In the genomic region with DNA sequence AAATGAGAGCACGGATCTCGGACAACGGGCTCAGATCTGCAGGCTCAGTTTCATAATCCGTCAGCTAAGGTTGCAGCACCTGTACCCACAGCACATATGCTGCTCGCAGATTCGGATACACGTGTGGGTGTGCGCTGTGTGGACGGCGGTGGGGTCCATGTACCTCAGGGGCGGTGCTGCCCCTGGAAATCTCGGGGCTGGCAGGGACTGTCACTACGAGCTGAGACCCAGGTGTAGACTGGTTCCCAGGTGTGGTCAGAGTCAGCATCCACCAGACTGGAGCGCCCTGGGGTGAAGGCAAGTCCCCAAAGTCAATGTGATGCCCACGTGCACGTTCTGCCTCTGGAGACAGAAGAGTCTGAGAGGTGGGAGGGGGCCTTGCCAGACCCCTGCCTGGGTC, we compare ENCODE assay signal across 22 cellular contexts.
"Had no signal": no experiment of that assay in that cellular context is flagged by ENCODE, and none has a peak within 500 bp of the region (broad histone marks: within the 10 kb centered on the region; RNA-seq: fewer than 3 reads in every experiment).

No MANE protein-coding gene starts in this region.

- H3K9me3 ChIP-seq: lower lobe of right lung, ovary, right lobe of liver, thyroid gland had no signal

- H3K4me3 Mint-ChIP-seq: naive thymus-derived CD8-positive, alpha-beta T cell; nephron progenitor cell; stimulated activated effector memory CD8-positive, alpha-beta T cell treated with anti-CD3 and anti-CD28 coated beads, Interleukin-12 subunit alpha, Interleukin-12 subunit beta, amount 100 ng/mL, for 72 hours had no signal

- H3K36me3 ChIP-seq: left lung, lower lobe of right lung, ovary, right lobe of liver, stomach, thyroid gland had no signal

- H3K4me1 ChIP-seq: left lung, lower lobe of right lung, right lobe of liver, stomach, thyroid gland had no signal

- H3K27ac ChIP-seq: left lung, lower lobe of right lung, ovary, right lobe of liver, stomach, thyroid gland had no signal

- H3K27me3 ChIP-seq: ovary, right lobe of liver, thyroid gland had no signal

- DNase-seq: cortex of kidney; effector CD4-positive, alpha-beta T cell; hypothalamus; left cardiac atrium; lower lobe of right lung; naive thymus-derived CD8-positive, alpha-beta T cell; nephron progenitor cell; occipital lobe; ovary; retina; small intestine; stimulated activated CD4-positive, alpha-beta T cell treated with anti-CD3 and anti-CD28 coated beads, Interleukin-12 subunit alpha, Interleukin-12 subunit beta, amount 100 ng/mL, for 4 hours; stimulated activated CD4-positive, alpha-beta T cell treated with anti-CD3 and anti-CD28 coated beads, Interleukin-1b, Interleukin-23, amount 100 ng/mL, for 48 hours; stimulated activated CD4-positive, alpha-beta T cell treated with anti-CD3 and anti-CD28 coated beads, Interleukin-4, amount 100 ng/mL, for 1 hour; stimulated activated naive CD4-positive, alpha-beta T cell treated with Interleukin-2 at 50 U/mL for 16 hours; stomach; thyroid gland; trophoblast cell had no signal

- H3K4me3 ChIP-seq: left lung, lower lobe of right lung, ovary, right lobe of liver, stomach, thyroid gland had no signal

- H3K27ac Mint-ChIP-seq: naive thymus-derived CD8-positive, alpha-beta T cell; nephron progenitor cell; stimulated activated effector memory CD8-positive, alpha-beta T cell treated with anti-CD3 and anti-CD28 coated beads, Interleukin-12 subunit alpha, Interleukin-12 subunit beta, amount 100 ng/mL, for 72 hours had no signal

- H3K4me1 Mint-ChIP-seq: stimulated activated effector memory CD8-positive, alpha-beta T cell treated with anti-CD3 and anti-CD28 coated beads, Interleukin-12 subunit alpha, Interleukin-12 subunit beta, amount 100 ng/mL, for 72 hours had no signal

- ATAC-seq: left cardiac atrium; left lung; lower lobe of right lung; naive thymus-derived CD8-positive, alpha-beta T cell; right lobe of liver; stimulated activated effector memory CD8-positive, alpha-beta T cell treated with anti-CD3 and anti-CD28 coated beads, Interleukin-12 subunit alpha, Interleukin-12 subunit beta, amount 100 ng/mL, for 72 hours had no signal

- H3K36me3 Mint-ChIP-seq: stimulated activated effector memory CD8-positive, alpha-beta T cell treated with anti-CD3 and anti-CD28 coated beads, Interleukin-12 subunit alpha, Interleukin-12 subunit beta, amount 100 ng/mL, for 72 hours had no signal

- FAIRE-seq: frontal cortex, small intestine had no signal
